8 cellular contexts compared by ENCODE assay signal in the genomic region with DNA sequence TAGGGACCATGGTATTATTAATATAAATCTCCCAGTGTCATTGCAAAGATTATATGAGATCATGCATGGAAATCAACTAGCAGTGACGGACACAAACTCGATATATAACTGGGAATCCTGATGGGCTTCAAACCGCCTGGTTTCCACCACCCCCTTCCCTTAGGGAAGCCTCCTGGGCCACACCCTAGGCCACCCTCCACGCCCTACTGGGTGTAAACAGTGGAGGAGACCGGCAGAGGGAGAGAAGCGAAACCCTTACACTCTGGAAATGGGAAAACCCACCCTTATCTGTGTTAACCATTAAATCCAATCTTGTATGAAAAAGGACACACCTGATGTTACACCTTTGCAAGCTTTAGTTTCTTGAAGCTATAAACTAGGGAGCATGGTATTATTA.
A peak's percentile ranks its signal among the peaks of the same experiment; 100 is the strongest.
DNase-seq lines count a peak whose midpoint lies in the region; ATAC-seq and TF ChIP-seq lines count a peak whose summit lies in the region.

No MANE protein-coding gene starts in this region.

- H3K36me3 ChIP-seq in iPS-18a (ENCODE audit: control insufficient read depth, low read depth, low read length), result peaks cover 15% of the 10 kb centered on the region
- peaks cover 0 to 3% of the 10 kb centered on the region in 2 donors for H3K36me3 ChIP-seq in stomach smooth muscle (ENCODE audit: control insufficient read depth in 2 of 2, insufficient read depth in 2 of 2, low read length in 2 of 2)

- no peak overlapping the region for H3K4me3 Mint-ChIP-seq in stimulated activated effector memory CD8-positive, alpha-beta T cell treated with anti-CD3 and anti-CD28 coated beads, Interleukin-12 subunit alpha, Interleukin-12 subunit beta, amount 100 ng/mL, for 72 hours

- H3K27ac ChIP-seq in iPS-18a (ENCODE audit: low read length) (no peak overlapping the region), stomach smooth muscle (ENCODE audit: low read length) (peak overlapping the region; percentile 89)

- ATAC-seq in stimulated activated effector memory CD8-positive, alpha-beta T cell treated with anti-CD3 and anti-CD28 coated beads, Interleukin-12 subunit alpha, Interleukin-12 subunit beta, amount 100 ng/mL, for 72 hours, result no peak
- ATAC-seq in HG03457 (IDR thresholded peaks at IDR 0.05; ENCODE audit: unreplicated experiment) (no peak), GM19397 (IDR thresholded peaks at IDR 0.05; ENCODE audit: unreplicated experiment) (no peak)

- H3K4me1 Mint-ChIP-seq in stimulated activated effector memory CD8-positive, alpha-beta T cell treated with anti-CD3 and anti-CD28 coated beads, Interleukin-12 subunit alpha, Interleukin-12 subunit beta, amount 100 ng/mL, for 72 hours, result peaks cover 22% of the 10 kb centered on the region

- H3K27me3 ChIP-seq in iPS-18a (ENCODE audit: control insufficient read depth, insufficient read depth, low read length), result no peaks in the 10 kb centered on the region
- no peaks in the 10 kb centered on the region for H3K27me3 ChIP-seq in stomach smooth muscle (ENCODE audit: control insufficient read depth in 1 of 2, insufficient read depth in 2 of 2, low read length in 2 of 2)

- CTCF ChIA-PET in HEK293T (lab: Yijun Ruan, JAX), result interaction anchor here (0.7 to 1.0 kb wide), 3 partner anchors 128 to 645 kb away, joined by 3 to 5 read pairs (median 3); a partner anchor contains a TSS

- DNase-seq in HEK293T (ENCODE audit: extremely low spot score) (peak; percentile 28), UCSD-AML1 (lab: John Stamatoyannopoulos, UW; ENCODE audit: unreplicated experiment) (peak; percentile 11), SIG-M5 treated with dmso at 0.1 percent for 504 hours (lab: John Stamatoyannopoulos, UW; ENCODE audit: unreplicated experiment) (no peak)
- DNase-seq in stimulated activated effector memory CD8-positive, alpha-beta T cell treated with anti-CD3 and anti-CD28 coated beads, Interleukin-12 subunit alpha, Interleukin-12 subunit beta, amount 100 ng/mL, for 72 hours (ENCODE audit: low spot score in 2 of 2), result no peak

- H3K36me3 Mint-ChIP-seq in stimulated activated effector memory CD8-positive, alpha-beta T cell treated with anti-CD3 and anti-CD28 coated beads, Interleukin-12 subunit alpha, Interleukin-12 subunit beta, amount 100 ng/mL, for 72 hours, result peaks cover 25% of the 10 kb centered on the region

- H3K9ac ChIP-seq in iPS-18a (ENCODE audit: low read length) (peak overlapping the region; percentile 63), stomach smooth muscle (ENCODE audit: low read length in 2 of 2) (peak overlapping the region; percentile 92 to 95)

- no peaks in the 10 kb centered on the region for H3K9me3 Mint-ChIP-seq in stimulated activated effector memory CD8-positive, alpha-beta T cell treated with anti-CD3 and anti-CD28 coated beads, Interleukin-12 subunit alpha, Interleukin-12 subunit beta, amount 100 ng/mL, for 72 hours

- H3K9me3 ChIP-seq in iPS-18a (ENCODE audit: control insufficient read depth, low read depth, low read length) (no peaks in the 10 kb centered on the region), stomach smooth muscle (ENCODE audit: control insufficient read depth in 2 of 2, low read length in 2 of 2) (no peaks in the 10 kb centered on the region)

- H3K4me3 ChIP-seq in iPS-18a (ENCODE audit: low read length) (peak overlapping the region; percentile 88), stomach smooth muscle (ENCODE audit: low read length in 2 of 2) (peak overlapping the region; percentile 90 to 98)

- H3K27ac Mint-ChIP-seq in stimulated activated effector memory CD8-positive, alpha-beta T cell treated with anti-CD3 and anti-CD28 coated beads, Interleukin-12 subunit alpha, Interleukin-12 subunit beta, amount 100 ng/mL, for 72 hours, result no peak overlapping the region

- POLR2A ChIA-PET in HEK293T (lab: Yijun Ruan, JAX), result interaction anchor here (0.6 to 1.3 kb wide), 28 partner anchors 9 to 1072 kb away, joined by 3 to 17 read pairs (median 3); a partner anchor contains a TSS

- H3K4me1 ChIP-seq in iPS-18a (ENCODE audit: control insufficient read depth, low read depth, low read length) (peaks cover 10% of the 10 kb centered on the region), stomach smooth muscle (ENCODE audit: control insufficient read depth, insufficient read depth, low read length) (peaks cover 7% of the 10 kb centered on the region)

TF ChIP-seq in HEK293T, 16 proteins besides CTCF, POLR2A, EP300 and RAD21:
- TF ChIP-seq FOXA1 (IDR thresholded peaks at IDR 0.05) (no peak), FOXK2 (IDR thresholded peaks at IDR 0.05) (no peak), SP1 (IDR thresholded peaks at IDR 0.05) (no peak), LEF1 (IDR thresholded peaks at IDR 0.05; ENCODE audit: borderline replicate concordance) (no peak), TARDBP (IDR thresholded peaks at IDR 0.05) (no peak), L3MBTL2 (conservative IDR thresholded peaks at IDR 0.05) (no peak), HDGF (IDR thresholded peaks at IDR 0.05; ENCODE audit: borderline replicate concordance) (no peak), SUZ12 (IDR thresholded peaks at IDR 0.05) (no peak), FOXM1 (IDR thresholded peaks at IDR 0.05; ENCODE audit: borderline replicate concordance) (no peak), CTBP1 (IDR thresholded peaks at IDR 0.05; ENCODE audit: borderline replicate concordance) (no peak), ZNF384 (IDR thresholded peaks at IDR 0.05) (no peak), BHLHE40 (IDR thresholded peaks at IDR 0.05; ENCODE audit: borderline replicate concordance) (no peak), ELF4 (IDR thresholded peaks at IDR 0.05) (no peak)
- TF ChIP-seq, protein P1, sequence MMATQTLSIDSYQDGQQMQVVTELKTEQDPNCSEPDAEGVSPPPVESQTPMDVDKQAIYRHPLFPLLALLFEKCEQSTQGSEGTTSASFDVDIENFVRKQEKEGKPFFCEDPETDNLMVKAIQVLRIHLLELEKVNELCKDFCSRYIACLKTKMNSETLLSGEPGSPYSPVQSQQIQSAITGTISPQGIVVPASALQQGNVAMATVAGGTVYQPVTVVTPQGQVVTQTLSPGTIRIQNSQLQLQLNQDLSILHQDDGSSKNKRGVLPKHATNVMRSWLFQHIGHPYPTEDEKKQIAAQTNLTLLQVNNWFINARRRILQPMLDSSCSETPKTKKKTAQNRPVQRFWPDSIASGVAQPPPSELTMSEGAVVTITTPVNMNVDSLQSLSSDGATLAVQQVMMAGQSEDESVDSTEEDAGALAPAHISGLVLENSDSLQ (IDR thresholded peaks at IDR 0.05), result no peak

Comparison
In these comparisons a context has a peak if more than half of its experiments do, and no peak if none do; other contexts are left out.
1. DNase-seq: peak in HEK293T (single experiment) and UCSD-AML1 (single experiment); none in stimulated activated effector memory CD8-positive, alpha-beta T cell treated with anti-CD3 and anti-CD28 coated beads, Interleukin-12 subunit alpha, Interleukin-12 subunit beta, amount 100 ng/mL, for 72 hours (0 of 2) and SIG-M5 treated with dmso at 0.1 percent for 504 hours (single experiment).